Comparison of ENCODE assay signal across 3 cellular contexts in genomic region chr9:10512144-10512543, GRCh38.
TF ChIP-seq lines count a peak whose summit lies in the region.

No MANE protein-coding gene starts in this region.

TF ChIP-seq in HepG2, 621 proteins besides CTCF, POLR2A, EP300 and RAD21:
- TF ChIP-seq ZNF281 (CRISPR knock-in tag; IDR thresholded peaks at IDR 0.05; ENCODE audit: borderline replicate concordance) (no peak), HIVEP1 (CRISPR knock-in tag; IDR thresholded peaks at IDR 0.05) (no peak), ATF7 (IDR thresholded peaks at IDR 0.05) (peak; percentile 86), ATF7 (CRISPR knock-in tag; IDR thresholded peaks at IDR 0.05) (no peak), SRSF9 (IDR thresholded peaks at IDR 0.05; ENCODE audit: borderline replicate concordance, insufficient read depth, low read depth, low read length, poor library complexity, severe bottlenecking) (no peak), ZNF629 (CRISPR knock-in tag; conservative IDR thresholded peaks at IDR 0.05) (no peak), CEBPB (IDR thresholded peaks at IDR 0.05; ENCODE audit: borderline replicate concordance, low read depth, low read length) (peak; percentile 54; the same call in 1 of the 2 replicates), HMGA1 (CRISPR knock-in tag; conservative IDR thresholded peaks at IDR 0.05) (no peak), PHF5A (CRISPR knock-in tag; IDR thresholded peaks at IDR 0.05; ENCODE audit: low read depth, unreplicated experiment) (no peak), KLF13 (CRISPR knock-in tag; IDR thresholded peaks at IDR 0.05) (no peak), THAP8 (CRISPR knock-in tag; IDR thresholded peaks at IDR 0.05; ENCODE audit: borderline replicate concordance) (no peak)
- TF ChIP-seq, protein P1, sequence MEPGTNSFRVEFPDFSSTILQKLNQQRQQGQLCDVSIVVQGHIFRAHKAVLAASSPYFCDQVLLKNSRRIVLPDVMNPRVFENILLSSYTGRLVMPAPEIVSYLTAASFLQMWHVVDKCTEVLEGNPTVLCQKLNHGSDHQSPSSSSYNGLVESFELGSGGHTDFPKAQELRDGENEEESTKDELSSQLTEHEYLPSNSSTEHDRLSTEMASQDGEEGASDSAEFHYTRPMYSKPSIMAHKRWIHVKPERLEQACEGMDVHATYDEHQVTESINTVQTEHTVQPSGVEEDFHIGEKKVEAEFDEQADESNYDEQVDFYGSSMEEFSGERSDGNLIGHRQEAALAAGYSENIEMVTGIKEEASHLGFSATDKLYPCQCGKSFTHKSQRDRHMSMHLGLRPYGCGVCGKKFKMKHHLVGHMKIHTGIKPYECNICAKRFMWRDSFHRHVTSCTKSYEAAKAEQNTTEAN (CRISPR knock-in tag; conservative IDR thresholded peaks at IDR 0.05): no peak

TF ChIP-seq in IMR-90, 13 proteins besides CTCF, POLR2A, EP300 and RAD21:
- TF ChIP-seq CEBPB (IDR thresholded peaks at IDR 0.05; ENCODE audit: low read depth, low read length) (peak; percentile 70), FOS (IDR thresholded peaks at IDR 0.05; ENCODE audit: low read depth, low read length) (no peak)
TF ChIP-seq in IMR-90: peak in this region for 1.

TF ChIP-seq in H1, 55 proteins besides CTCF, POLR2A, EP300 and RAD21:
- TF ChIP-seq GABPA (IDR thresholded peaks at IDR 0.05; ENCODE audit: borderline replicate concordance, insufficient read depth, low read length) (no peak), CEBPB (IDR thresholded peaks at IDR 0.05; ENCODE audit: low read depth, low read length) (peak; percentile 27; the same call in 1 of the 2 replicates)
